8 cellular contexts compared by ENCODE assay signal in the genomic region with DNA sequence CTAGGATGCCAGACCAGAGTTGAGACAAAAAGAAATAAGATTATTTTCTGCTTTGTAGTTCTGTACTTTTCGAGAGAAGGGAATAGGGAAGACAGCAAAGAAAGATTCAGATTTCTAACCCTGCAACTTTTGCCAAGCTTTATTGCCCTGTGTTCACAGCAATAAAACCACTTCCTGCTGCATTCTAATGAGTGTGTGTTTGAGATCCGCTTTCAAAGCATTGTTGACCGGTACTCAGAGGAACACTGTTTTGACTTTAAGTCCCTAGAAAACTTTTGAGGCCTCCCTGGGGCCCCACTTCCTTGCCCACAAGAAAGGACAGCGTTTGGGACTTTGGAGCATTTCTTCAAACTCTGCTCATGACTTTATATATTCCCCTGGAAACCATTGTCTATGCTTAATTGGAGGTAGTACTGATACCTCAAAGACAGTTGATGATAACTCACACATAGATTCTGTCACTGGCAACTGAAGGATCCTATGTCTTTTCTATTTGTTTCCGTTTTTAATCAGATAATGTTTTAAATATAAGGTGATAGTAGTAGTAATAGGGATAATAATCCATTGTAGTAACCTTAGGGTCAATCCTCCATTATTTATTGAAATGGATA. TPM values are rescaled to one million over a fixed set of nuclear protein-coding genes. Genes with fewer than 3 reads are reported as not detected.
A peak's percentile ranks its signal among the peaks of the same experiment; 100 is the strongest.
DNase-seq lines count a peak whose midpoint lies in the region; ATAC-seq lines count a peak whose summit lies in the region.

No MANE protein-coding gene starts in this region.

- peaks cover 15% of the 10 kb centered on the region for H3K4me1 ChIP-seq in effector memory CD4-positive, alpha-beta T cell (ENCODE audit: control insufficient read depth, insufficient read depth, low read length, poor library complexity, severe bottlenecking)

- no peaks in the 10 kb centered on the region for H3K9me3 Mint-ChIP-seq in activated T-cell treated with anti-CD3 and anti-CD28 coated beads, Interleukin-2, amount 50 U/mL, for 4 hours

- no peaks in the 10 kb centered on the region for H3K36me3 Mint-ChIP-seq in activated T-cell treated with anti-CD3 and anti-CD28 coated beads, Interleukin-2, amount 50 U/mL, for 4 hours (ENCODE audit: insufficient read depth)

- peak; percentile 66 to 69 for ATAC-seq in activated T-cell treated with anti-CD3 and anti-CD28 coated beads, Interleukin-2, amount 50 U/mL, for 4 hours
- ATAC-seq in sciatic nerve = peak; percentile 70
- ATAC-seq in HG03439 (IDR thresholded peaks at IDR 0.05; ENCODE audit: unreplicated experiment) = no peak

- intact Hi-C loops in sciatic nerve (cut with DNase I) = no loop called here

- H3K27me3 ChIP-seq in effector memory CD4-positive, alpha-beta T cell (replicated peaks; ENCODE audit: control insufficient read depth, insufficient read depth, low read length, poor library complexity, severe bottlenecking) = no peaks in the 10 kb centered on the region

- H3K27ac ChIP-seq in effector memory CD4-positive, alpha-beta T cell (ENCODE audit: insufficient read depth, low read length, poor library complexity, severe bottlenecking) = peak overlapping the region; percentile 43

- H3K4me3 ChIP-seq in effector memory CD4-positive, alpha-beta T cell (ENCODE audit: insufficient read depth, low read depth, low read length, poor library complexity, severe bottlenecking) = peak overlapping the region; percentile 36

- H3K9me3 ChIP-seq in effector memory CD4-positive, alpha-beta T cell (ENCODE audit: control insufficient read depth, low read length) = no peaks in the 10 kb centered on the region

- DNase-seq in activated T-cell treated with anti-CD3 and anti-CD28 coated beads, Interleukin-2, amount 50 U/mL, for 4 hours = no peak
- DNase-seq in activated T-cell treated with anti-CD3 and anti-CD28 coated beads, Interleukin-2, amount 50 U/mL, for 1 hour = no peak
- DNase-seq in KBM-7 (peak; percentile 52), sciatic nerve (ENCODE audit: low spot score) (no peak), A172 (ENCODE audit: low spot score) (no peak), NCI-H82 treated with DMSO at 0.1 percent for 48 hours (lab: John Stamatoyannopoulos, UW; ENCODE audit: unreplicated experiment) (no peak)
- no peak for DNase-seq in effector memory CD4-positive, alpha-beta T cell

- in situ Hi-C loops in KBM-7 (cut with MboI; ENCODE audit: low pct_unique_long_range_greater_than_20kb, low sequenced_read_pairs) = no loop called here

- H3K4me3 Mint-ChIP-seq in activated T-cell treated with anti-CD3 and anti-CD28 coated beads, Interleukin-2, amount 50 U/mL, for 4 hours = peak overlapping the region; percentile 69

- H3K36me3 ChIP-seq in effector memory CD4-positive, alpha-beta T cell (ENCODE audit: control insufficient read depth, insufficient read depth, low read length) = no peaks in the 10 kb centered on the region

- peaks cover 37% of the 10 kb centered on the region for H3K4me1 Mint-ChIP-seq in activated T-cell treated with anti-CD3 and anti-CD28 coated beads, Interleukin-2, amount 50 U/mL, for 4 hours (ENCODE audit: low read depth)

- peaks cover 2% of the 10 kb centered on the region for H3K27me3 Mint-ChIP-seq in activated T-cell treated with anti-CD3 and anti-CD28 coated beads, Interleukin-2, amount 50 U/mL, for 4 hours (ENCODE audit: low read depth)

RNA-seq across cellular contexts. Expression of a gene that starts 1.3 kb away (rescaled TPM):
- under 1 TPM in 2 of 3 donors, not detected in 1; 0.18 to 0.43 TPM for total RNA-seq in activated T-cell treated with anti-CD3 and anti-CD28 coated beads, Interleukin-2, amount 50 U/mL, for 4 hours
- total RNA-seq in sciatic nerve = 15.0 TPM
- total RNA-seq in A172 (2014; rRNA removed; shearing (Covaris generic)) = not detected in 2 replicates

RNA-seq across cellular contexts. Expression of a gene that starts 14.2 kb away (rescaled TPM):
- total RNA-seq in activated T-cell treated with anti-CD3 and anti-CD28 coated beads, Interleukin-2, amount 50 U/mL, for 4 hours = not detected
- total RNA-seq in sciatic nerve = not detected
- total RNA-seq in A172 (2014; rRNA removed; shearing (Covaris generic)) = not detected in 2 replicates

RNA-seq across cellular contexts. Expression of a gene that starts 20.3 kb away (rescaled TPM):
- total RNA-seq in activated T-cell treated with anti-CD3 and anti-CD28 coated beads, Interleukin-2, amount 50 U/mL, for 4 hours = under 1 TPM; 0.40 to 0.78 (median 0.63) TPM
- 357 TPM for total RNA-seq in sciatic nerve
- not detected in 2 replicates for total RNA-seq in A172 (2014; rRNA removed; shearing (Covaris generic))

RNA-seq across cellular contexts. Expression of a gene that starts 36.7 kb away (rescaled TPM):
- not detected for total RNA-seq in activated T-cell treated with anti-CD3 and anti-CD28 coated beads, Interleukin-2, amount 50 U/mL, for 4 hours
- total RNA-seq in sciatic nerve = not detected
- total RNA-seq in A172 (2014; rRNA removed; shearing (Covaris generic)) = not detected in 2 replicates

Comparison
In these comparisons a context has a peak if more than half of its experiments do, and no peak if none do; other contexts are left out.
1. RNA of a gene that starts 1.3 kb away (total RNA-seq): 15.0 TPM in sciatic nerve (single experiment); 0.18 to 0.43 TPM in activated T-cell treated with anti-CD3 and anti-CD28 coated beads, Interleukin-2, amount 50 U/mL, for 4 hours and not detected in A172; every median in the first group is over 10 times any median in the second.
2. RNA of a gene that starts 20.3 kb away (total RNA-seq): 357 TPM in sciatic nerve (single experiment); 0.40 to 0.78 TPM in activated T-cell treated with anti-CD3 and anti-CD28 coated beads, Interleukin-2, amount 50 U/mL, for 4 hours and not detected in A172; every median in the first group is over 100 times any median in the second.